19 cellular contexts compared by ENCODE assay signal in the genomic region with DNA sequence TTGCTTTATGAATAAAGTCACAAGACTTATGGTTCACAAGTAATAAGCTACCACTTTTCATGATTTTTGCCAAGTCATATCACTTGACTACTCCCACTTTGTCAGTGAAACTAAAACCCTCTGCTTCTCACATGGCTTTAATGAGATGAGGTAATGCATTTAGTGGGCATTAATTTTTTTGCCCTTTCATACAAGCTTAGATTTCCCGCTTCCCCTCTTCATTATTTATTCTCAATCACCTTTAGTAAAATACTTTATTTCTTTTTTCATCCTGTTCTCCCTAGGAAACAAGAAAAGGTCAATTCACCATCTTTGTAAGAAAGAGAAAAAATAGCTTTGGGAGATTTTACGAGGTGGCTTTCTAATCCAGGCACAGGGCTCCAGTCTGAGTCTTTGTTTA.
"Had no signal": no experiment of that assay in that cellular context is flagged by ENCODE, and none has a peak within 500 bp of the region (broad histone marks: within the 10 kb centered on the region; RNA-seq: fewer than 3 reads in every experiment).

No MANE protein-coding gene starts in this region.

- DNase-seq: activated CD4-positive, alpha-beta T cell treated with anti-CD3 and anti-CD28 coated beads, Interleukin-2, amount 50 U/mL, for 4 hours; activated CD8-positive, alpha-beta memory T cell treated with anti-CD3 and anti-CD28 coated beads for 24 hours; activated CD8-positive, alpha-beta memory T cell treated with anti-CD3 and anti-CD28 coated beads, Interleukin-2, amount 50 U/mL, for 4 hours; activated T-cell treated with anti-CD3 and anti-CD28 coated beads, Interleukin-2, amount 50 U/mL, for 24 hours; aorta; hippocampal formation; left ventricle myocardium inferior; mammary epithelial cell; ovary; right cardiac atrium; stimulated activated CD4-positive, alpha-beta T cell treated with anti-CD3 and anti-CD28 coated beads, Interleukin-1b, Interleukin-23, amount 100 ng/mL, for 48 hours; stomach; testis; trophoblast cell had no signal

- H3K9me3 ChIP-seq: left ventricle myocardium inferior, ovary, prostate gland, stomach, testis had no signal

- H3K36me3 ChIP-seq: left ventricle myocardium inferior, ovary, prostate gland, stomach had no signal

- ATAC-seq: activated naive CD4-positive, alpha-beta T cell treated with anti-CD3 and anti-CD28 coated beads, Interleukin-2, amount 50 U/mL, for 72 hours; activated T-helper 17 cell treated with anti-CD3 and anti-CD28 coated beads, Interleukin-2, amount 50 U/mL, for 72 hours; right cardiac atrium; stimulated activated memory B cell treated with anti-CD40 and anti-IgM and Interleukin-4, amounts not matched to agents 10 μg/mL and 1 μg/mL and 100 μg/mL, for 72 hours; WTC11 had no signal

- H3K4me3 ChIP-seq: left ventricle myocardium inferior, ovary, prostate gland, stomach, testis had no signal

- H3K4me1 ChIP-seq: prostate gland, stomach, testis had no signal

- H3K27me3 ChIP-seq: ovary, stomach, testis had no signal

- H3K27ac ChIP-seq: left ventricle myocardium inferior, ovary, prostate gland, stomach, testis had no signal
